In the genomic region with DNA sequence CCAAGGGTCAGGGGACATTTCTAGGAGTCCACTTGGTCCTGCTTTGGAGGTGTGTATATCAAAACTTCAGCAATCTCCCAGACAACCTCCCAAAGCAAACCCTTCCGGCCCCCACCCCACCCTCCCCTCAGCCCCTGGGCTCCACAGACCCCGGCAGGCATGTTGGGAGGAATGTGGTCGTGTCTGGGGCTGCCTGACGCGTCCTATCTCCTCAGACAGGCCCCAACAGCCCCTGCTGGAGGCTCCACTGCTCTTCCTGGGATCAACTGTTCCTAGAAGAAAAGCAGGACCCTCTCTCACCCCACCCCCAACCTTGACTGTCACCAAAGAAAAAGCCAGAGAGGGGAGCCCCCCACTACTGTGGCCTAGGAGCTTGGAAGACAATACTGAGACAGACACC, we compare ENCODE assay signal across 14 cellular contexts. TPM values are rescaled to one million over a fixed set of nuclear protein-coding genes. Genes with fewer than 3 reads are reported as not detected.
"Had no signal": no experiment of that assay in that cellular context is flagged by ENCODE, and none has a peak within 500 bp of the region (broad histone marks: within the 10 kb centered on the region; RNA-seq: fewer than 3 reads in every experiment).

No MANE protein-coding gene starts in this region.

RNA-seq across cellular contexts. Expression of a gene that starts 28.1 kb away (rescaled TPM):
- total RNA-seq: chondrocyte, dermis microvascular lymphatic vessel endothelial cell, endodermal cell, epithelial cell of proximal tubule, frontal cortex, gastroesophageal sphincter, hepatocyte, kidney epithelial cell, left cardiac atrium, left ventricle myocardium superior, lower lobe of right lung, lung microvascular endothelial cell, mesenteric fat pad had no signal
- polyA plus RNA-seq: heart left ventricle, hepatocyte had no signal
